Comparison of ENCODE assay signal across 8 cellular contexts in the genomic region with DNA sequence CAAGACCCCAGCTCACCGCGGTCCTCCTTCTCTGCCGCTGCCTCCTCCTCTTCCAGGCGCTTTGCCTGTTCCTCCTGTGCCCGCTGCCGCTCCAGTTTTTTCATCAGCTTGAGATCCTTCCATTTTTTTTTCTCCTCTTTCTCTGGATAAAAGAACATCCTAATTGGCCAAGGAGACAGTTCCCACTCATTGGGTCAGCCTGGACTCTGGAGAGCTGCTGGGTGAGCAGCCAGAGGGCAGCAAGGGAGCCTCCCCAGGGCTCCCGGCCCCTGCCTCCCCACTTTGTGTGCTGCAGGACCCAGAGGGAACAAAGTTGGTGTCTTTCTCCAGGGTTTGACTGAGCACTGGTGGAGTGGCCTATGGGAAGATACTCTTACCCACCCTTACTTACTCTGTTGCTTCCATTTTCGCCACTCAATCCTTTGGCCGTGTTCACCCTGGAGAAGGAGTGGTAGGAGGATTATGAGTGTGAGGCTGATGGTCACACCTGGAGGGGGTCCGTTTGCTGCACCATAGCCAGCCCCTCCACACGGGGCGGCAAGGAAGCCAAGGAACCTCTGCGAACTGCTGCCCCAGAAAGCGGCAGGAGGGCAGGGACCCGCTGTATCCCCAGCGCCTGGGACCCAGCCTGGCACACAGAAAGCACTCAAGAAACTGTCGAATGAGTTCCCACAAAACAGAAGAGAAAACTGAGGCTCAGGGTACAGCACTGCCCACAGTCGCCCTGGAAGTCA. TPM values are rescaled to one million over a fixed set of nuclear protein-coding genes. Genes with fewer than 3 reads are reported as not detected.
DNase-seq lines count a peak whose midpoint lies in the region; ATAC-seq and TF ChIP-seq lines count a peak whose summit lies in the region.

No MANE protein-coding gene starts in this region.

- peak overlapping the region; percentile 91 for H3K27ac Mint-ChIP-seq in activated CD8-positive, alpha-beta T cell treated with anti-CD3 and anti-CD28 coated beads, Interleukin-2, amount 10 ng/mL, durations not matched to agents 7 days and 5 days
- H3K27ac Mint-ChIP-seq in immature natural killer cell, result peak overlapping the region; percentile 82 to 98 (median 91)

- H3K4me1 ChIP-seq in BLaER1 (peaks cover 19% of the 10 kb centered on the region), suprapubic skin (peaks cover 18% of the 10 kb centered on the region)

- peak overlapping the region; percentile 92 for H3K9ac ChIP-seq in BLaER1

- peak overlapping the region; percentile 95 for H3K4me3 Mint-ChIP-seq in activated CD8-positive, alpha-beta T cell treated with anti-CD3 and anti-CD28 coated beads, Interleukin-2, amount 10 ng/mL, durations not matched to agents 7 days and 5 days
- H3K4me3 Mint-ChIP-seq in immature natural killer cell, result peak overlapping the region; percentile 90 to 99 (median 97)

- WGBS in suprapubic skin, result 55% methylated on average over 10 of the region's 18 CpGs

- no peaks in the 10 kb centered on the region for H3K9me3 ChIP-seq in BLaER1
- H3K9me3 ChIP-seq in suprapubic skin, result no peaks in the 10 kb centered on the region

- DNase-seq in H7 (peak; percentile 75), immature natural killer cell (no peak), suprapubic skin (ENCODE audit: low spot score in 2 of 2) (no peak), NCI-H187 treated with DMSO at 0.1 percent for 48 hours (lab: John Stamatoyannopoulos, UW) (no peak)
- DNase-seq in activated CD8-positive, alpha-beta T cell treated with anti-CD3 and anti-CD28 coated beads, Interleukin-2, amount 10 ng/mL, durations not matched to agents 7 days and 5 days, result no peak

- peaks cover 9% of the 10 kb centered on the region; the same call in 1 of the 2 replicates for H4K20me1 ChIP-seq in BLaER1

- no peak for TF ChIP-seq POLR2A in suprapubic skin (IDR thresholded peaks at IDR 0.05)

- H3K27me3 Mint-ChIP-seq in activated CD8-positive, alpha-beta T cell treated with anti-CD3 and anti-CD28 coated beads, Interleukin-2, amount 10 ng/mL, durations not matched to agents 7 days and 5 days (ENCODE audit: low read depth), result no peaks in the 10 kb centered on the region
- peaks cover 2 to 7% (median 2%) of the 10 kb centered on the region in 3 donors for H3K27me3 Mint-ChIP-seq in immature natural killer cell (ENCODE audit: low read depth in 3 of 3)

- H3K4me2 ChIP-seq in BLaER1, result peak overlapping the region; percentile 90

- peaks cover 28% of the 10 kb centered on the region for H3K4me1 Mint-ChIP-seq in activated CD8-positive, alpha-beta T cell treated with anti-CD3 and anti-CD28 coated beads, Interleukin-2, amount 10 ng/mL, durations not matched to agents 7 days and 5 days (ENCODE audit: low read depth)
- peaks cover 27 to 33% of the 10 kb centered on the region in 2 donors for H3K4me1 Mint-ChIP-seq in immature natural killer cell

- no peak for TF ChIP-seq CTCF in suprapubic skin (IDR thresholded peaks at IDR 0.05)

- ATAC-seq in activated CD8-positive, alpha-beta T cell treated with anti-CD3 and anti-CD28 coated beads, Interleukin-2, amount 10 ng/mL, durations not matched to agents 7 days and 5 days, result no peak
- ATAC-seq in HG03095 (IDR thresholded peaks at IDR 0.05; ENCODE audit: unreplicated experiment), result no peak
- ATAC-seq in GM18520 (IDR thresholded peaks at IDR 0.05; ENCODE audit: unreplicated experiment), result no peak

- POLR2A ChIA-PET in activated CD8-positive, alpha-beta T cell treated with anti-CD3 and anti-CD28 coated beads, Interleukin-2, amount 10 ng/mL, durations not matched to agents 7 days and 5 days (lab: Charles Lee), result interaction anchor here (1.0 to 2.0 kb wide), 3 partner anchors 9 to 57 kb away, joined by 6 to 15 read pairs (median 7); a partner anchor contains a TSS

- H3K4me3 ChIP-seq in BLaER1 (peak overlapping the region; percentile 85), H7 (ENCODE audit: insufficient read depth, low read depth, low read length) (peak overlapping the region; percentile 95), suprapubic skin (peak overlapping the region; percentile 98)

- H3K27me3 ChIP-seq in BLaER1 (no peaks in the 10 kb centered on the region), H7 (ENCODE audit: control insufficient read depth, insufficient read depth, low read length) (no peaks in the 10 kb centered on the region), suprapubic skin (no peaks in the 10 kb centered on the region)

- peaks cover 45% of the 10 kb centered on the region for H3K36me3 Mint-ChIP-seq in activated CD8-positive, alpha-beta T cell treated with anti-CD3 and anti-CD28 coated beads, Interleukin-2, amount 10 ng/mL, durations not matched to agents 7 days and 5 days (ENCODE audit: low read depth)
- peaks cover 0 to 8% (median 4%) of the 10 kb centered on the region in 3 donors for H3K36me3 Mint-ChIP-seq in immature natural killer cell

- no peaks in the 10 kb centered on the region for H3K9me3 Mint-ChIP-seq in activated CD8-positive, alpha-beta T cell treated with anti-CD3 and anti-CD28 coated beads, Interleukin-2, amount 10 ng/mL, durations not matched to agents 7 days and 5 days (ENCODE audit: insufficient read depth)
- no peaks in the 10 kb centered on the region for H3K9me3 Mint-ChIP-seq in immature natural killer cell

- CTCF ChIA-PET in activated CD8-positive, alpha-beta T cell treated with anti-CD3 and anti-CD28 coated beads, Interleukin-2, amount 10 ng/mL, durations not matched to agents 7 days and 5 days (lab: Charles Lee), result interaction anchor here (0.9 to 3.1 kb wide), 4 partner anchors 9 to 99 kb away, joined by 3 to 36 read pairs (median 12); a partner anchor contains a TSS

- H3K27ac ChIP-seq in BLaER1 (peak overlapping the region; percentile 83), suprapubic skin (peak overlapping the region; percentile 78)

- TF ChIP-seq EP300 in suprapubic skin (IDR thresholded peaks at IDR 0.05), result no peak

- peaks cover 57% of the 10 kb centered on the region for H3K36me3 ChIP-seq in BLaER1
- H3K36me3 ChIP-seq in H7 (replicated peaks; ENCODE audit: control insufficient read depth, insufficient read depth, low read length), result peaks cover 28% of the 10 kb centered on the region
- H3K36me3 ChIP-seq in suprapubic skin, result peaks cover 38% of the 10 kb centered on the region

RNA-seq across cellular contexts. Expression of a gene that starts 0.7 kb away (rescaled TPM):
- 49.0 and 70.7 TPM in 2 replicates for total RNA-seq in H7 (2014; rRNA removed; shearing (Covaris generic))
- total RNA-seq in activated CD8-positive, alpha-beta T cell treated with anti-CD3 and anti-CD28 coated beads, Interleukin-2, amount 10 ng/mL, durations not matched to agents 7 days and 5 days, result 10 to 100 TPM; 77.3 to 81.2 TPM
- polyA plus RNA-seq in immature natural killer cell, result 10 to 100 TPM; 54.2 to 82.1 (median 64.7) TPM
- total RNA-seq in suprapubic skin, result 10 to 100 TPM; 44.2 to 97.4 (median 79.4) TPM

RNA-seq across cellular contexts. Expression of a gene that starts 10.6 kb away (rescaled TPM):
- 15.5 and 32.9 TPM in 2 replicates for total RNA-seq in H7 (2014; rRNA removed; shearing (Covaris generic))
- total RNA-seq in activated CD8-positive, alpha-beta T cell treated with anti-CD3 and anti-CD28 coated beads, Interleukin-2, amount 10 ng/mL, durations not matched to agents 7 days and 5 days, result 10 to 100 TPM; 23.9 to 24.7 TPM
- 10 to 100 TPM; 18.4 to 34.0 (median 24.7) TPM for polyA plus RNA-seq in immature natural killer cell
- 10 to 100 TPM; 11.5 to 34.0 (median 21.6) TPM for total RNA-seq in suprapubic skin

RNA-seq across cellular contexts. Expression of a gene that starts 41.8 kb away (rescaled TPM):
- 15.3 and 16.8 TPM in 2 replicates for total RNA-seq in H7 (2014; rRNA removed; shearing (Covaris generic))
- 10 to 100 TPM; 19.1 to 22.5 TPM for total RNA-seq in activated CD8-positive, alpha-beta T cell treated with anti-CD3 and anti-CD28 coated beads, Interleukin-2, amount 10 ng/mL, durations not matched to agents 7 days and 5 days
- 10 to 100 TPM; 16.4 to 30.7 (median 19.4) TPM for polyA plus RNA-seq in immature natural killer cell
- 10 to 100 TPM; 11.9 to 27.8 (median 20.0) TPM for total RNA-seq in suprapubic skin

RNA-seq across cellular contexts. Expression of a gene that starts 52.9 kb away (rescaled TPM):
- total RNA-seq in H7 (2014; rRNA removed; shearing (Covaris generic)), result 47.9 and 49.0 TPM in 2 replicates
- 10 to 100 TPM; 12.6 to 13.0 TPM for total RNA-seq in activated CD8-positive, alpha-beta T cell treated with anti-CD3 and anti-CD28 coated beads, Interleukin-2, amount 10 ng/mL, durations not matched to agents 7 days and 5 days
- 10 to 100 TPM in 1 of 3 donors, 1 to 10 TPM in 2; 9.6 to 10.1 (median 10.0) TPM for polyA plus RNA-seq in immature natural killer cell
- 10 to 100 TPM; 10.6 to 17.1 (median 14.6) TPM for total RNA-seq in suprapubic skin

RNA-seq across cellular contexts. Expression of a gene that starts 53.0 kb away (rescaled TPM):
- 67.2 and 76.0 TPM in 2 replicates for total RNA-seq in H7 (2014; rRNA removed; shearing (Covaris generic))
- total RNA-seq in activated CD8-positive, alpha-beta T cell treated with anti-CD3 and anti-CD28 coated beads, Interleukin-2, amount 10 ng/mL, durations not matched to agents 7 days and 5 days, result 10 to 100 TPM; 26.1 to 27.2 TPM
- polyA plus RNA-seq in immature natural killer cell, result 10 to 100 TPM; 29.3 to 98.2 (median 34.6) TPM
- total RNA-seq in suprapubic skin, result 100 to 1,000 TPM in 3 of 4 donors, 10 to 100 TPM in 1; 77.3 to 127 (median 108) TPM
